ENCODE assay signal across 18 cellular contexts in the genomic region with DNA sequence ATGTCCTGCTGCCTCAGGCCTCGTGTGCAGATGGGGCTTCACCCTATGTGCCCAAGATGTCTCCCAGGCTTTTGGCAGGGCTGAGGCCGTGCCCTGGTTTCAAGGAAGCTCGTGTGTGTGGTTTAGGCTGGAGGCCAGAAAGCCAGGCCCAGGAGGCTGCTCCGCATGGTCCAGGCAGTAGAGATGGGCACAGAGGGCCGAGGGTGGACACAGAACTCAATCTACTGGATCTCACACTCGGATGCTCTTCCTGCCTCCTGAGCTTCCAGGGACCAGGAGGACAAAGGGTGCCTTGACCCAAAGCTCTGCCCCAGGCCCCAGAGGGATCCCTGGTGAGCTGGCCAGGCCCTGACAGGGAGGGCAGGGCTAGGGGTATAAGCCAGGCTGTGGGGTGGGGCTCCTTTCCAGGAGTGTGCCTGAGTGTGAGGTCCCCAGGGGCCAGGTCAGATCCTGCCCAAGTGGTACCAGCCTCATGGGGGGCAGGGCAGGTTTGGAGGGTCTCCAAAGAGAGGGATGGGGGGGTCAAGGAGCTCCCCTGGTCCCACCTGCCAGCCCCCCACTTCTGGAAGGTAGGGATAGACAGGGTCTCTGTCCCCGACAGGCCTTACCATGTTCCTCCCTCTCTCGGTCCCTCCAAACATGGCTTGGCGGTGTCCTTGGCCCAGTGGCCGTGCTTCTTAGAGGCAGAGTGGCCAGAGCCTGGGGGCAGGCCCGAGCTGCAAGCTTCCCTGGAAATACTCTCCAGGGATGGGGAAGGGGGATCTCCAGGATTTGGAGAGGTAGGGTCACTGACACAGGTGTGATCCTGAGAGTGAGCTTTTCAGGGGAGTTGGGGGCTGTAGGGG. TPM values are rescaled to one million over a fixed set of nuclear protein-coding genes. Genes with fewer than 3 reads are reported as not detected.
DNase-seq lines count a peak whose midpoint lies in the region; ATAC-seq and TF ChIP-seq lines count a peak whose summit lies in the region.
"Had no signal": no experiment of that assay in that cellular context is flagged by ENCODE, and none has a peak within 500 bp of the region (broad histone marks: within the 10 kb centered on the region; RNA-seq: fewer than 3 reads in every experiment).

No MANE protein-coding gene starts in this region.

- H3K27ac ChIP-seq in right atrium auricular region (no peak overlapping the region), ovary (no peak overlapping the region)
- H3K27ac ChIP-seq: PC-9 had no signal

- DNase-seq in Right ventricle myocardium superior: peak; percentile 38
- DNase-seq in right atrium auricular region (ENCODE audit: low spot score): no peak
- DNase-seq in left ventricle myocardium superior: peak; percentile 20
- DNase-seq in ovary: peak in 4 of 5 donors; percentile 7 to 31 (median 21)
- DNase-seq in AG20443 (ENCODE audit: low spot score): no peak
- no peak for DNase-seq in NCI-H748 treated with DMSO at 0.1 percent for 48 hours (lab: John Stamatoyannopoulos, UW)
- DNase-seq: 8988T, GDM1, GOT3, MG63, NCI-H1092 treated with DMSO at 0.1 percent for 48 hours, NCI-H2081 treated with DMSO at 0.1 percent for 48 hours, NCI-H510A, PC-9 had no signal

- H3K27me3 ChIP-seq in right atrium auricular region (no peaks in the 10 kb centered on the region), ovary (no peaks in the 10 kb centered on the region)
- H3K27me3 ChIP-seq: MG63 had no signal

- TF ChIP-seq POLR2A in ovary (IDR thresholded peaks at IDR 0.05): no peak

- no peak overlapping the region for H3K4me3 ChIP-seq in right atrium auricular region
- H3K4me3 ChIP-seq in ovary: no peak overlapping the region
- H3K4me3 ChIP-seq: BLaER1 treated with 17β-estradiol and CSF1 and Interleukin-3, amounts not matched to agents 10 nM and 100 nM; GM12878; MG63; PC-9 had no signal

- 85 to 93% (median 89%) methylated on average over 11 of the region's 11 CpGs for WGBS in ovary, 3 donors

- intact Hi-C loops in Right ventricle myocardium superior (cut with DNase I): no loop called here
- intact Hi-C loops in left ventricle myocardium superior (cut with micrococcal nuclease): no loop called here
- intact Hi-C loops in ovary (cut with DNase I): no loop called here

- H3K9me3 ChIP-seq in right atrium auricular region (no peaks in the 10 kb centered on the region), ovary (no peaks in the 10 kb centered on the region)
- H3K9me3 ChIP-seq: BLaER1 treated with 17β-estradiol and CSF1 and Interleukin-3, amounts not matched to agents 10 nM and 100 nM; MG63 had no signal

- TF ChIP-seq CTCF in right atrium auricular region (IDR thresholded peaks at IDR 0.05): no peak
- no peak for TF ChIP-seq CTCF in ovary (IDR thresholded peaks at IDR 0.05)

- ATAC-seq in Right ventricle myocardium superior (ENCODE audit: poor library complexity): no peak
- no peak for ATAC-seq in left ventricle myocardium superior
- no peak for ATAC-seq in GM18498 (IDR thresholded peaks at IDR 0.05; ENCODE audit: unreplicated experiment)
- no peak for ATAC-seq in HG02938 (IDR thresholded peaks at IDR 0.05; ENCODE audit: unreplicated experiment)
- ATAC-seq: GM12878 had no signal

- H3K36me3 ChIP-seq in right atrium auricular region: peaks cover 17% of the 10 kb centered on the region
- H3K36me3 ChIP-seq in ovary: no peaks in the 10 kb centered on the region
- H3K36me3 ChIP-seq: MG63 had no signal

- H3K4me1 ChIP-seq in right atrium auricular region: no peaks in the 10 kb centered on the region
- peaks cover 10% of the 10 kb centered on the region for H3K4me1 ChIP-seq in ovary (ENCODE audit: insufficient read depth)

- TF ChIP-seq EP300 in ovary (IDR thresholded peaks at IDR 0.05): no peak

RNA-seq across cellular contexts. Expression of gene HTRA3, which starts 23.8 kb away (rescaled TPM):
- total RNA-seq in Right ventricle myocardium superior: 123 TPM
- 100 to 1,000 TPM in 1 of 2 donors, 10 to 100 TPM in 1; 33.8 to 124 TPM for total RNA-seq in right atrium auricular region
- 95.6 TPM for total RNA-seq in left ventricle myocardium superior
- total RNA-seq in ovary: 100 to 1,000 TPM in 1 of 7 donors, 10 to 100 TPM in 6; 36.2 to 160 (median 62.3) TPM
- polyA plus RNA-seq in ovary: 100 to 1,000 TPM; 122 to 163 TPM

Comparison
In these comparisons a context has a peak if more than half of its experiments do, and no peak if none do; other contexts are left out.
1. DNase-seq: peak in Right ventricle myocardium superior (single experiment), left ventricle myocardium superior (single experiment) and ovary (4 of 5); none in right atrium auricular region (single experiment), AG20443 (single experiment) and NCI-H748 treated with DMSO at 0.1 percent for 48 hours (single experiment).